9 cellular contexts compared by ENCODE assay signal in the genomic region with DNA sequence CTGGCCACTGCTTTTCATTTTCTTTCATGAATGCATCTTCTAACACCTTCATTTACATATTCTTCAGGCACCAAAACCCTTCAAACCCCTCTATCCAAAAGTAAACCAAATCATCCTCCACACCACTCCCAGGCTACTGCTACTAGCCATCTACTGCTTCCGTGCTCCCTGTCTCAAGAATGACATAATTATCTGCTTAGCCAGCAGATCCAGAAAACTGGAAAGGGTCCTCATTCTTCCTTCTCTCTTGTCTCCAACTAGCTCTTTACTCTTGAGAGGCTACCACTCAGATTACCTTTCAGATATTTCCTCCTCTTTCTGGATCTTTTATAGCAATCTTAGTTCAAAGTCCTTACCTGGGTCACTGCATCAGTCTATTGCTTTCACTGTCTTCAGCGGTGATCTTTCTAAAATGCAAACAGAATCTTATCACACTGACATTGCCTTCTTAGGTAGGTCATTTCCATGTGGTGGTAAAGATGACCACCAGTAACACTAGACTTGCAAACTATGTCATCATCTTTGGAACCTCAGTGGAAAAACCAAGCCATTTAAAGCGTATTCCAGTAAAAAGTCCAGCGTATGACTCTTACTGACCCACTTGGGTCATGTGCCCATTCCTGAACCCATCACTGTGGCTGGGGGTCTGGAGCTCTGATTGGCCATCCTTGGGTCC.
"Had no signal": no experiment of that assay in that cellular context is flagged by ENCODE, and none has a peak within 500 bp of the region (broad histone marks: within the 10 kb centered on the region; RNA-seq: fewer than 3 reads in every experiment).

No MANE protein-coding gene starts in this region.

- H3K27ac ChIP-seq: GM23248 had no signal

- ATAC-seq: HCT116 had no signal

- H3K9me3 ChIP-seq: HAP-1 had no signal

- H3K9ac ChIP-seq: GM23248 had no signal

- H3K4me3 ChIP-seq: GM23248, HAP-1 had no signal

- H3K4me1 ChIP-seq: HAP-1 had no signal

- H3K36me3 ChIP-seq: HAP-1 had no signal

- DNase-seq: GM23248, GOT3, H7, HFFc6, IMR-90, KBM-7 had no signal

- H2AFZ ChIP-seq: GM23248 had no signal

- FAIRE-seq: HTR-8/SVneo had no signal
